ENCODE assay signal across 1 cellular context in the genomic region with DNA sequence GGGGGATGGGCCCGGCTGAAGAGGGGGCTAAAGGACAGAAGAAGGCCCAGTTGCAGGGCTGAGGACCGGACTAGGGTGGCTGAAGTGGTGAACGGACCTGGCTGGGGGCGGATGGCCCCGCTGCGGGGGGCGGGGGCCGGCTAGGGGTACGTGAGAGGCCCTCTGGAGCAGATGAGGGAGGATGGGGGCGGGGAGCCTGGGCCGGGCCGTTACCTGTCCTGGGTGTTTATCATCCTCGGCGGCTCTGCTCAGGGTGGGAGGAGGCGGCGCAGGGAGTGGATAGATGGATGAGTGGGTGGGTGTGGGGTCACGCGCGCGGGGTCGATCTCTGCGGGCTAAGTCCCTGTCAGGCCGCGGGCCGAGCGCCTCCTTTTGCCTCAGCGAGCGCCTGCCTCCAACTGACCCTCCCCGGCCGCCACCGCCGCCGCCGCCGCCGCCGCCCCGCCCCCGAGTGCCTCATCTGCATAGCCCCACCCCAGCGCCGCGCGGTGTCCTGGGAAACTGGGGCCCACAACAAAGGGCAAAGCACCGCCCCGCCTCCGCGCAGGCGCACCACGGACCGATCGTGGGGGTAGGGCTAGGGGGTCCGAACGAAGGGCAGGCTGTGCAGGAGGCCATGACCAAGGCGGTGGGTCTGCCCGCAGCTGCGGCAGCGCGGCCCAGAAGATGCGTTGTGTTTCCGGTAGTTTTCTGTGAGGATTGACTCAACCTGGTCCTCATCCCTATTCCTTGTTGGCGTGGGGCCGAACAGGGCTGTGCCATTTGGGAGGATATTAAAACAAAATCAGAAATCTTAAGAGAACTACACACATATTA.
TF ChIP-seq lines count a peak whose summit lies in the region.

No MANE protein-coding gene starts in this region.

TF ChIP-seq in GM23338, 12 proteins besides CTCF, POLR2A, EP300 and RAD21:
- TF ChIP-seq, protein P1, sequence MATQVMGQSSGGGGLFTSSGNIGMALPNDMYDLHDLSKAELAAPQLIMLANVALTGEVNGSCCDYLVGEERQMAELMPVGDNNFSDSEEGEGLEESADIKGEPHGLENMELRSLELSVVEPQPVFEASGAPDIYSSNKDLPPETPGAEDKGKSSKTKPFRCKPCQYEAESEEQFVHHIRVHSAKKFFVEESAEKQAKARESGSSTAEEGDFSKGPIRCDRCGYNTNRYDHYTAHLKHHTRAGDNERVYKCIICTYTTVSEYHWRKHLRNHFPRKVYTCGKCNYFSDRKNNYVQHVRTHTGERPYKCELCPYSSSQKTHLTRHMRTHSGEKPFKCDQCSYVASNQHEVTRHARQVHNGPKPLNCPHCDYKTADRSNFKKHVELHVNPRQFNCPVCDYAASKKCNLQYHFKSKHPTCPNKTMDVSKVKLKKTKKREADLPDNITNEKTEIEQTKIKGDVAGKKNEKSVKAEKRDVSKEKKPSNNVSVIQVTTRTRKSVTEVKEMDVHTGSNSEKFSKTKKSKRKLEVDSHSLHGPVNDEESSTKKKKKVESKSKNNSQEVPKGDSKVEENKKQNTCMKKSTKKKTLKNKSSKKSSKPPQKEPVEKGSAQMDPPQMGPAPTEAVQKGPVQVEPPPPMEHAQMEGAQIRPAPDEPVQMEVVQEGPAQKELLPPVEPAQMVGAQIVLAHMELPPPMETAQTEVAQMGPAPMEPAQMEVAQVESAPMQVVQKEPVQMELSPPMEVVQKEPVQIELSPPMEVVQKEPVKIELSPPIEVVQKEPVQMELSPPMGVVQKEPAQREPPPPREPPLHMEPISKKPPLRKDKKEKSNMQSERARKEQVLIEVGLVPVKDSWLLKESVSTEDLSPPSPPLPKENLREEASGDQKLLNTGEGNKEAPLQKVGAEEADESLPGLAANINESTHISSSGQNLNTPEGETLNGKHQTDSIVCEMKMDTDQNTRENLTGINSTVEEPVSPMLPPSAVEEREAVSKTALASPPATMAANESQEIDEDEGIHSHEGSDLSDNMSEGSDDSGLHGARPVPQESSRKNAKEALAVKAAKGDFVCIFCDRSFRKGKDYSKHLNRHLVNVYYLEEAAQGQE (IDR thresholded peaks at IDR 0.05; ENCODE audit: unreplicated experiment), result peak; percentile 4
- no peak for TF ChIP-seq CREB1 (CRISPR knock-in tag; IDR thresholded peaks at IDR 0.05; ENCODE audit: low read depth)
- TF ChIP-seq, protein P2, sequence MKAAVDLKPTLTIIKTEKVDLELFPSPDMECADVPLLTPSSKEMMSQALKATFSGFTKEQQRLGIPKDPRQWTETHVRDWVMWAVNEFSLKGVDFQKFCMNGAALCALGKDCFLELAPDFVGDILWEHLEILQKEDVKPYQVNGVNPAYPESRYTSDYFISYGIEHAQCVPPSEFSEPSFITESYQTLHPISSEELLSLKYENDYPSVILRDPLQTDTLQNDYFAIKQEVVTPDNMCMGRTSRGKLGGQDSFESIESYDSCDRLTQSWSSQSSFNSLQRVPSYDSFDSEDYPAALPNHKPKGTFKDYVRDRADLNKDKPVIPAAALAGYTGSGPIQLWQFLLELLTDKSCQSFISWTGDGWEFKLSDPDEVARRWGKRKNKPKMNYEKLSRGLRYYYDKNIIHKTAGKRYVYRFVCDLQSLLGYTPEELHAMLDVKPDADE (IDR thresholded peaks at IDR 0.05), result peak; percentile 17; the same call in 1 of the 2 replicates
- TF ChIP-seq POLR2AphosphoS5 (IDR thresholded peaks at IDR 0.05; ENCODE audit: low read depth), result peak; percentile 93
- peak; percentile 23; the same call in 1 of the 2 replicates for TF ChIP-seq NANOG (IDR thresholded peaks at IDR 0.05; ENCODE audit: borderline replicate concordance)
- no peak for TF ChIP-seq STAT1 (IDR thresholded peaks at IDR 0.05; ENCODE audit: unreplicated experiment)
- no peak for TF ChIP-seq ZNF114 (CRISPR knock-in tag; IDR thresholded peaks at IDR 0.05)
TF ChIP-seq in GM23338: peak in this region for 4.
